Comparison of ENCODE assay signal across 1 cellular context in the genomic region with DNA sequence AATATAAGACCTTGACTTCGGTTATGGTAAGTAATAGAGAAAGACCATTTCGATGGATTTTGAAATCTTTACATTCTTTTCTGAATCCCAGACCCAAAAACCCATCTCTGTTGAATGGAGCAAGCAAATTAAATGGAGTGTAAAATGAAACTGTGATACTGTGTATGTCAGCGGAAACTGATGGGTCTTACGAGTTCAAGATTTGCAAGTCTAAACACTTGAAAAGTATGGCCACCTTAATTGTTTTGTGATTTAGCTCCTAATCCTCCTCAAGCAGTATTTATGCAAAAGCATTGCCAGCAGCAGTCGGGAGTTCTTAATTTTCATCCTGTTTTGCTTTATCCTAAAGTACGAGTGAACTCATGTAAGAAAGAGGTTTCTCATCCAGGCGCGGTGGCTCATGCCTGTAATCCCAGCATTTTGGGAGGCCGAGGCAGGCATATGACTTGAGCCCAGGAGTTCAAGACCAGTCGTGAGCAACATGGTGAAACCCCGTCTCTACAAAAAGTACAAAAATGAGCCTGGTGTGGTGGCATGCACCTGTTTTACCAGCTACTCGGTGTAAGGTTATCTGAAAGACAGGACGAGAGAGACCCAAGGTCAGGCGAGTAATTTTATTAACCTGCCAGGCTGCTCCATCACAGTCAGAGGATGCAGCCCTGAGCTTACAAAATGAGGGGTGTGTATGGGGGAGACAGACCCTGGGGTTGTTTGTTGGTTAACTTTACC.
TF ChIP-seq lines count a peak whose summit lies in the region.

No MANE protein-coding gene starts in this region.

TF ChIP-seq in SK-N-SH, 30 proteins besides CTCF, POLR2A, EP300 and RAD21:
- TF ChIP-seq ZBTB33 (IDR thresholded peaks at IDR 0.05; ENCODE audit: borderline replicate concordance, low read depth): no peak
- no peak for TF ChIP-seq NRF1 (IDR thresholded peaks at IDR 0.05; ENCODE audit: low read depth, low read length)
- no peak for TF ChIP-seq MEF2A (IDR thresholded peaks at IDR 0.05; ENCODE audit: borderline replicate concordance, low read depth)
- TF ChIP-seq MAX (IDR thresholded peaks at IDR 0.05; ENCODE audit: low read depth): no peak
